Comparison of ENCODE assay signal across 8 cellular contexts in genomic region chr21:31785237-31786163, GRCh38. TPM values are rescaled to one million over a fixed set of nuclear protein-coding genes. Genes with fewer than 3 reads are reported as not detected.
A peak's percentile ranks its signal among the peaks of the same experiment; 100 is the strongest.
DNase-seq lines count a peak whose midpoint lies in the region; ATAC-seq, FAIRE-seq and TF ChIP-seq lines count a peak whose summit lies in the region.
"Not testable (repeated sequence)": the region's sequence is repeated elsewhere in the genome, so short reads cannot be mapped to it uniquely, and the experiment has no call there.

No MANE protein-coding gene starts in this region.

- H4K20me1 ChIP-seq in HepG2 (ENCODE audit: insufficient read depth, low read length), result not testable (repeated sequence)

- peak; percentile 67 for TF ChIP-seq CTCF in AG04449 (IDR thresholded peaks at IDR 0.05; ENCODE audit: insufficient read depth, low read length, missing control alignments)
- peak; percentile 54; the same call in 1 of the 2 replicates for TF ChIP-seq CTCF in GM12875 (IDR thresholded peaks at IDR 0.05; ENCODE audit: borderline replicate concordance, insufficient read depth, low read depth, low read length)
- TF ChIP-seq CTCF in HepG2 (CRISPR knock-in tag; IDR thresholded peaks at IDR 0.05), result peak; percentile 71

- not testable (repeated sequence) for TF ChIP-seq POLR2A in HepG2 (IDR thresholded peaks at IDR 0.05; ENCODE audit: insufficient read depth in 1 of 2, low read depth in 2 of 2, low read length in 2 of 2)

- CTCF ChIA-PET in AG04449 (lab: Yijun Ruan, JAX), result interaction anchor here (0.6 to 1.6 kb wide), 25 partner anchors 9 to 815 kb away, joined by 3 to 81 read pairs (median 4); partner anchors contain the start of gene MIS18A
- CTCF ChIA-PET in HepG2 (lab: Yijun Ruan, JAX; ENCODE audit: low intra/inter-chr PET ratio, low total read pairs), result interaction anchor here (2.1 kb wide), 1 partner anchor 473 kb away, joined by 19 read pairs; no protein-coding TSS in a partner anchor

- POLR2A ChIA-PET in AG04449 (lab: Yijun Ruan, JAX); HepG2 (lab: Yijun Ruan, JAX): not testable (repeated sequence)

- not testable (repeated sequence) for H3K4me3 ChIP-seq in AG04449 (ENCODE audit: low read depth, low read length); GM12875 (ENCODE audit: low read depth, low read length); HepG2 (replicated peaks in 1 of 3; ENCODE audit: insufficient read depth in 1 of 3, low read depth in 2 of 3, low read length in 3 of 3)

- 17% methylated on average over 11 of the region's 11 CpGs for WGBS in HepG2 (ENCODE audit: low lambda C conversion rate)

- in situ Hi-C loops in HepG2 (cut with HindIII; ENCODE audit: extremely low pct_ligation_motif_present, low pct_unique_long_range_greater_than_20kb), result not testable (repeated sequence)

- DNase-seq in AG04449 (ENCODE audit: low read depth, low spot score), result peak; percentile 9
- DNase-seq in NCI-H1105 treated with DMSO at 0.1 percent for 48 hours (lab: John Stamatoyannopoulos, UW), result peak; percentile 67
- DNase-seq in RPMI7951 (ENCODE audit: low read depth), result peak; percentile 65
- DNase-seq in activated T-cell treated with anti-CD3 and anti-CD28 coated beads for 48 hours (ENCODE audit: low read depth), result peak; percentile 32
- DNase-seq in epidermal melanocyte (ENCODE audit: insufficient read length, low spot score), result peak; percentile 34
- peak; percentile 64 for DNase-seq in HepG2 (ENCODE audit: low spot score)
- DNase-seq in stimulated activated CD4-positive, alpha-beta T cell treated with anti-CD3 and anti-CD28 coated beads, Interleukin-15, amount 100 ng/mL, for 48 hours (ENCODE audit: low read depth in 2 of 2), result peak; percentile 13 to 23

- not testable (repeated sequence) for H3K79me2 ChIP-seq in HepG2 (ENCODE audit: insufficient read depth, low read length)

- H3K36me3 ChIP-seq in HepG2 (replicated peaks in 1 of 2; ENCODE audit: control insufficient read depth in 1 of 2, insufficient read depth in 2 of 2, low read length in 2 of 2), result not testable (repeated sequence)

- TF ChIP-seq RAD21 in HepG2 (CRISPR knock-in tag; IDR thresholded peaks at IDR 0.05), result not testable (repeated sequence)

- TF ChIP-seq EP300 in HepG2 (IDR thresholded peaks at IDR 0.05; ENCODE audit: low read depth in 2 of 2, low read length in 2 of 2); HepG2 (CRISPR knock-in tag; IDR thresholded peaks at IDR 0.05; ENCODE audit: borderline replicate concordance): not testable (repeated sequence)

- peak; percentile 80 for ATAC-seq in HepG2

- FAIRE-seq in HepG2 (lab: Jason Lieb, UNC), result peak; percentile 77

- H3K4me1 ChIP-seq in HepG2 (ENCODE audit: insufficient read depth, low read length), result not testable (repeated sequence)

- H2AFZ ChIP-seq in HepG2 (ENCODE audit: low read length), result not testable (repeated sequence)

- H3K27ac ChIP-seq in HepG2 (ENCODE audit: extremely low read length, insufficient read depth, low read length), result not testable (repeated sequence)

- not testable (repeated sequence) for BruUV-seq in HepG2 (replicated peaks; lab: Mats Ljungman, UMichigan)

- intact Hi-C loops in HepG2 (cut with micrococcal nuclease; ENCODE audit: unreplicated experiment), result loop anchor here (1.0 to 2.0 kb wide), 2 partner anchors 81 to 473 kb away; no protein-coding TSS in a partner anchor

- not testable (repeated sequence) for H3K4me2 ChIP-seq in HepG2 (ENCODE audit: low read depth, low read length)

- not testable (repeated sequence) for H3K9me3 ChIP-seq in HepG2 (ENCODE audit: low read length)

- not testable (repeated sequence) for H3K27me3 ChIP-seq in HepG2 (ENCODE audit: control insufficient read depth in 1 of 2, insufficient read depth in 2 of 2, low read length in 2 of 2)

- not testable (repeated sequence) for H3K9ac ChIP-seq in HepG2 (ENCODE audit: insufficient read depth, low read depth, low read length)

TF ChIP-seq in HepG2, 621 proteins besides CTCF, POLR2A, EP300 and RAD21:
- TF ChIP-seq SMC3 (IDR thresholded peaks at IDR 0.05; ENCODE audit: low read length) (peak; percentile 77), ZNF124 (CRISPR knock-in tag; IDR thresholded peaks at IDR 0.05) (peak; percentile 93; the same call in 1 of the 2 replicates), STAG1 (CRISPR knock-in tag; IDR thresholded peaks at IDR 0.05) (peak; percentile 78)

RNA-seq across cellular contexts. Expression of gene SCAF4, which starts 53.6 kb away (rescaled TPM):
- 4.3 and 4.9 TPM in 2 replicates for total RNA-seq in RPMI7951 (2014; rRNA removed; shearing (Covaris generic))
- 7.8 and 9.1 TPM in 2 replicates for total RNA-seq in HepG2 (2016; rRNA removed; fragmentation: Illumina TruSeq; extraction: Trizol)
- total RNA-seq in HepG2 (2016; cell fraction: cytosol; rRNA removed; fragmentation: Illumina TruSeq; extraction: Trizol; ENCODE audit: low read depth), result 11.3 and 15.0 TPM in 2 replicates
- 6.5 and 9.5 TPM in 2 replicates for total RNA-seq in HepG2 (2016; cell fraction: insoluble cytoplasmic fraction; rRNA removed; fragmentation: Illumina TruSeq; extraction: Trizol)
- 5.5 and 5.8 TPM in 2 replicates for total RNA-seq in HepG2 (2016; cell fraction: membrane; rRNA removed; fragmentation: Illumina TruSeq; extraction: Trizol)
- 31.8 and 33.5 TPM in 2 replicates for total RNA-seq in HepG2 (2016; cell fraction: nucleus; rRNA removed; fragmentation: Illumina TruSeq; extraction: Trizol)
- polyA plus RNA-seq in HepG2 (2011; rRNA removed), result 11.1 and 11.5 TPM in 2 replicates
- 3.4 and 4.2 TPM in 2 replicates for polyA plus RNA-seq in HepG2 (2011; cell fraction: cytosol; rRNA removed)
- 41.8 and 44.1 TPM in 2 replicates for polyA plus RNA-seq in HepG2 (2011; cell fraction: nucleus; rRNA removed)
- 22.5 and 23.1 TPM in 2 replicates for polyA plus RNA-seq in HepG2 (2012)
- polyA plus RNA-seq in HepG2 (2016; cell fraction: cytosol; fragmentation: Illumina TruSeq; extraction: Trizol; ENCODE audit: low read depth), result 0.96 and 1.1 TPM in 2 replicates
- 16.6 and 22.3 TPM in 2 replicates for polyA plus RNA-seq in HepG2 (2016; cell fraction: insoluble cytoplasmic fraction; fragmentation: Illumina TruSeq; extraction: Trizol; ENCODE audit: low read depth)
- 2.3 and 2.9 TPM in 2 replicates for polyA plus RNA-seq in HepG2 (2016; cell fraction: membrane; fragmentation: Illumina TruSeq; extraction: Trizol; ENCODE audit: low read depth)
- polyA plus RNA-seq in HepG2 (2016; cell fraction: nucleus; fragmentation: Illumina TruSeq; extraction: Trizol; ENCODE audit: insufficient read depth, low read depth), result 55.4 and 57.4 TPM in 2 replicates
- polyA minus RNA-seq in HepG2 (2011; rRNA and poly(A)+ RNA removed; ENCODE audit: low replicate concordance), result 15.5 and 17.2 TPM in 2 replicates
- 8.9 and 9.3 TPM in 2 replicates for polyA minus RNA-seq in HepG2 (2011; cell fraction: cytosol; rRNA and poly(A)+ RNA removed)
- polyA minus RNA-seq in HepG2 (2011; cell fraction: nucleus; rRNA and poly(A)+ RNA removed), result 113 and 114 TPM in 2 replicates

Comparison
In these comparisons a context has a peak if more than half of its experiments do, and no peak if none do; other contexts are left out.
1. DNase-seq: peak in every context shown above with its lines; median percentile 67 in NCI-H1105 treated with DMSO at 0.1 percent for 48 hours; 65 in RPMI7951; 64 in HepG2; 34 in epidermal melanocyte; 32 in activated T-cell treated with anti-CD3 and anti-CD28 coated beads for 48 hours; 18 in stimulated activated CD4-positive, alpha-beta T cell treated with anti-CD3 and anti-CD28 coated beads, Interleukin-15, amount 100 ng/mL, for 48 hours; 9 in AG04449.